In the genomic region with DNA sequence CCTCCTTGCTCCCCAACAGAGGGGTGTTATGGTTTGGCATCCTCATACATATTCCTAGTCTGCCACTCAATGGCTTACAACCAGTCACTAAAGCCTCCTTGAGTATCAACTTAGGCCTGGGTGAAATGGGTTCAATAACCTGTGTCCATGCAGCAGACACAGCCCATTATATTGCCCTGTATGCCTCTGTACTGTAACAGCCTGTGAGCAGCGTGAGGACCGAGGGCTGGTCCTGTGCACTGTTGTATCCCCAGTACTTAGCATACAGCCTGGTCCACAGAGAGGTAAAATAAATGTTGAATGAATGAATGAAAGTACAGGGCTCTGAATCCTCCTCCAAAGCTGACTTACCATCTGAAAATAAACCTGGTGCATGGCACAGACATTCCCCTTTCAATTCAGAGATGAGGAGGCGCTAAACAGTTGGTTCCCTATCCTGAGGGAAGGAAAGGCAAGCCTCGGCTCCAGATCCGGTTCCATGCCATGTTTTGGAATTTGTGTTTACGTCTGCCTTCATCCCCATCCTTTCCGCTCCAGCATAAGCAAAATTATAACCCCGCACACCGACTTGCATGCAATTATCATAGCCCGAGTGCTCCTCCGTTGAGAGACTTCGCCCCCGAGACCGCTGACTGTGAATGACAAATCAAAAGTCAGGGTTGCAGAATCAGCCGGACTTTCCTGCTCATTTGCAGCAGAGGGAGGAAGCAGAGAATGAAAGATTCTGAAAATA, we compare ENCODE assay signal across 8 cellular contexts. TPM values are rescaled to one million over a fixed set of nuclear protein-coding genes. Genes with fewer than 3 reads are reported as not detected.
DNase-seq lines count a peak whose midpoint lies in the region; ATAC-seq and TF ChIP-seq lines count a peak whose summit lies in the region.

No MANE protein-coding gene starts in this region.

- H3K27ac Mint-ChIP-seq in CD4-positive, CD25-positive, alpha-beta regulatory T cell, result peak overlapping the region in 1 of 3 donors; percentile 76
- H3K27ac Mint-ChIP-seq in natural killer cell, result no peak overlapping the region

- no peaks in the 10 kb centered on the region for H3K36me3 ChIP-seq in CD4-positive, CD25-positive, alpha-beta regulatory T cell (ENCODE audit: control insufficient read depth, insufficient read depth, low read length)
- no peaks in the 10 kb centered on the region for H3K36me3 ChIP-seq in MG63

- H3K9me3 Mint-ChIP-seq in CD4-positive, CD25-positive, alpha-beta regulatory T cell, result no peaks in the 10 kb centered on the region
- no peaks in the 10 kb centered on the region for H3K9me3 Mint-ChIP-seq in natural killer cell

- H3K4me1 ChIP-seq in CD4-positive, CD25-positive, alpha-beta regulatory T cell (ENCODE audit: control insufficient read depth, insufficient read depth, low read length, poor library complexity, severe bottlenecking), result peaks cover 11% of the 10 kb centered on the region

- H3K36me3 Mint-ChIP-seq in CD4-positive, CD25-positive, alpha-beta regulatory T cell, result no peaks in the 10 kb centered on the region
- no peaks in the 10 kb centered on the region for H3K36me3 Mint-ChIP-seq in natural killer cell

- intact Hi-C loops in natural killer cell (cut with micrococcal nuclease), result no loop called here

- no peak overlapping the region for H3K27ac ChIP-seq in CD4-positive, CD25-positive, alpha-beta regulatory T cell (ENCODE audit: insufficient read depth, low read length, poor library complexity, severe bottlenecking)

- H3K4me1 Mint-ChIP-seq in CD4-positive, CD25-positive, alpha-beta regulatory T cell, result peaks cover 0 to 22% (median 11%) of the 10 kb centered on the region in 4 donors
- H3K4me1 Mint-ChIP-seq in natural killer cell, result peaks cover 0 to 18% of the 10 kb centered on the region in 2 donors

- no peak overlapping the region for H3K4me3 ChIP-seq in CD4-positive, CD25-positive, alpha-beta regulatory T cell (ENCODE audit: low read depth, low read length)
- no peak overlapping the region for H3K4me3 ChIP-seq in MG63

- peak overlapping the region in 3 of 4 donors; percentile 40 to 62 (median 44) for H3K4me3 Mint-ChIP-seq in CD4-positive, CD25-positive, alpha-beta regulatory T cell
- no peak overlapping the region for H3K4me3 Mint-ChIP-seq in natural killer cell

- no peaks in the 10 kb centered on the region for H3K9me3 ChIP-seq in CD4-positive, CD25-positive, alpha-beta regulatory T cell (ENCODE audit: control insufficient read depth in 2 of 2, low read length in 2 of 2)
- H3K9me3 ChIP-seq in MG63, result no peaks in the 10 kb centered on the region

- ATAC-seq in CD4-positive, CD25-positive, alpha-beta regulatory T cell (ENCODE audit: low read depth in 2 of 2), result no peak
- ATAC-seq in HG03342 (IDR thresholded peaks at IDR 0.05; ENCODE audit: unreplicated experiment), result no peak
- no peak for ATAC-seq in natural killer cell

- TF ChIP-seq CTCF in natural killer cell (IDR thresholded peaks at IDR 0.05), result no peak

- H3K27me3 Mint-ChIP-seq in CD4-positive, CD25-positive, alpha-beta regulatory T cell, result peaks cover 56% of the 10 kb centered on the region
- peaks cover 33 to 69% of the 10 kb centered on the region in 2 donors for H3K27me3 Mint-ChIP-seq in natural killer cell (ENCODE audit: low read depth in 2 of 2)

- DNase-seq in CD4-positive, CD25-positive, alpha-beta regulatory T cell, result no peak
- DNase-seq in MG63 (peak; percentile 28), amniotic epithelial cell (ENCODE audit: low read depth) (peak; percentile 56), hepatic stellate cell (ENCODE audit: low spot score) (peak; percentile 38), retina (peak; percentile 88), ecto neural progenitor cell (ENCODE audit: low spot score) (no peak), natural killer cell (no peak)

- H3K27me3 ChIP-seq in CD4-positive, CD25-positive, alpha-beta regulatory T cell (ENCODE audit: control insufficient read depth, insufficient read depth, low read length), result peaks cover 33% of the 10 kb centered on the region
- H3K27me3 ChIP-seq in MG63, result peaks cover 6% of the 10 kb centered on the region; the same call in 1 of the 2 replicates

RNA-seq across cellular contexts. Expression of a gene that starts 45.0 kb away (rescaled TPM):
- 1.9 TPM for total RNA-seq in CD4-positive, CD25-positive, alpha-beta regulatory T cell
- polyA plus RNA-seq in CD4-positive, CD25-positive, alpha-beta regulatory T cell, result 1 to 10 TPM in 1 of 4 donors, under 1 TPM in 2, not detected in 1; 0.07 to 1.0 (median 0.63) TPM
- not detected in 2 replicates for total RNA-seq in MG63 (2014; rRNA removed; shearing (Covaris generic); ENCODE audit: low replicate concordance)
- 1 to 10 TPM in 1 of 3 donors, under 1 TPM in 2; 0.77 to 1.2 (median 0.89) TPM for total RNA-seq in natural killer cell

Comparison
In these comparisons a context has a peak if more than half of its experiments do, and no peak if none do; other contexts are left out.
1. DNase-seq: peak in MG63 (single experiment), amniotic epithelial cell (single experiment), hepatic stellate cell (single experiment) and retina (single experiment); none in CD4-positive, CD25-positive, alpha-beta regulatory T cell (0 of 3), ecto neural progenitor cell (single experiment) and natural killer cell (single experiment).